1 cellular context compared by ENCODE assay signal in the genomic region with DNA sequence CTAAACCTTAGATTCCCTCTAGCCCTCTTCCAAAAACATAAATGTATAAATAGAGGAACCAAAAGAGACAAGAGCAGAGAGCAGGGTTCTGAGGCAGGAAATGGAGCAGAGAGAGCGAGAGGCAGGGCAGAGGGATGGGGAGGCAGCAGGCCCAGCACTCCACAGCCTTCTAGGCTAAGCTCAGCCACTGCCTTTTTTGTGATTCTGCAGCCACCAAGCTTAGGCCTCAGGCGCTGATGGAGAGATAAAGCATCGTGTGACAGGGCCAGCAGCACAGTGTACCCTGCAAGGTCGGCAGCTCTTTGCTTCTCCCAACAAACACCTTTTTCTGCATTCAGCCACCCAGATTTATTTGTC.
TF ChIP-seq lines count a peak whose summit lies in the region.

No MANE protein-coding gene starts in this region.

TF ChIP-seq in neural cell, 6 proteins besides CTCF, POLR2A, EP300 and RAD21 (continued from another document):
- TF ChIP-seq, protein P1, sequence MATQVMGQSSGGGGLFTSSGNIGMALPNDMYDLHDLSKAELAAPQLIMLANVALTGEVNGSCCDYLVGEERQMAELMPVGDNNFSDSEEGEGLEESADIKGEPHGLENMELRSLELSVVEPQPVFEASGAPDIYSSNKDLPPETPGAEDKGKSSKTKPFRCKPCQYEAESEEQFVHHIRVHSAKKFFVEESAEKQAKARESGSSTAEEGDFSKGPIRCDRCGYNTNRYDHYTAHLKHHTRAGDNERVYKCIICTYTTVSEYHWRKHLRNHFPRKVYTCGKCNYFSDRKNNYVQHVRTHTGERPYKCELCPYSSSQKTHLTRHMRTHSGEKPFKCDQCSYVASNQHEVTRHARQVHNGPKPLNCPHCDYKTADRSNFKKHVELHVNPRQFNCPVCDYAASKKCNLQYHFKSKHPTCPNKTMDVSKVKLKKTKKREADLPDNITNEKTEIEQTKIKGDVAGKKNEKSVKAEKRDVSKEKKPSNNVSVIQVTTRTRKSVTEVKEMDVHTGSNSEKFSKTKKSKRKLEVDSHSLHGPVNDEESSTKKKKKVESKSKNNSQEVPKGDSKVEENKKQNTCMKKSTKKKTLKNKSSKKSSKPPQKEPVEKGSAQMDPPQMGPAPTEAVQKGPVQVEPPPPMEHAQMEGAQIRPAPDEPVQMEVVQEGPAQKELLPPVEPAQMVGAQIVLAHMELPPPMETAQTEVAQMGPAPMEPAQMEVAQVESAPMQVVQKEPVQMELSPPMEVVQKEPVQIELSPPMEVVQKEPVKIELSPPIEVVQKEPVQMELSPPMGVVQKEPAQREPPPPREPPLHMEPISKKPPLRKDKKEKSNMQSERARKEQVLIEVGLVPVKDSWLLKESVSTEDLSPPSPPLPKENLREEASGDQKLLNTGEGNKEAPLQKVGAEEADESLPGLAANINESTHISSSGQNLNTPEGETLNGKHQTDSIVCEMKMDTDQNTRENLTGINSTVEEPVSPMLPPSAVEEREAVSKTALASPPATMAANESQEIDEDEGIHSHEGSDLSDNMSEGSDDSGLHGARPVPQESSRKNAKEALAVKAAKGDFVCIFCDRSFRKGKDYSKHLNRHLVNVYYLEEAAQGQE (IDR thresholded peaks at IDR 0.05; ENCODE audit: borderline replicate concordance) = no peak
